ENCODE assay signal across 34 cellular contexts in genomic region chr5:76251656-76252055, GRCh38.
"Had no signal": no experiment of that assay in that cellular context is flagged by ENCODE, and none has a peak within 500 bp of the region (broad histone marks: within the 10 kb centered on the region; RNA-seq: fewer than 3 reads in every experiment).

No MANE protein-coding gene starts in this region.

- DNase-seq: Karpas-422, Kasumi-1, MG63, MM.1S, MV-4-11, NCI-H1048, NCI-H1092, NCI-H1092 treated with DMSO at 0.1 percent for 48 hours, NCI-H1105, NCI-H1105 treated with DMSO at 0.1 percent for 48 hours, NCI-H1417, NCI-H1417 treated with DMSO at 0.1 percent for 48 hours, NCI-H1436, NCI-H1436 treated with DMSO at 0.1 percent for 48 hours, NCI-H146, NCI-H1694, NCI-H1694 treated with DMSO at 0.1 percent for 48 hours, NCI-H187, NCI-H187 treated with DMSO at 0.1 percent for 48 hours, NCI-H1930, NCI-H2029, NCI-H2029 treated with DMSO at 0.1 percent for 48 hours, NCI-H2081, NCI-H2081 treated with DMSO at 0.1 percent for 48 hours, NCI-H2107, NCI-H2171, NCI-H2171 treated with DMSO at 0.1 percent for 48 hours, NCI-H2227 treated with DMSO at 0.1 percent for 48 hours, NCI-H226, NCI-H345, NCI-H446, NCI-H446 treated with DMSO at 0.1 percent for 48 hours, NCI-H510A, NCI-H510A treated with DMSO at 0.1 percent for 48 hours had no signal

- H3K9me3 ChIP-seq: MG63 had no signal

- H3K36me3 ChIP-seq: MG63 had no signal

- H3K4me3 ChIP-seq: MG63 had no signal
